8 cellular contexts compared by ENCODE assay signal in the genomic region with DNA sequence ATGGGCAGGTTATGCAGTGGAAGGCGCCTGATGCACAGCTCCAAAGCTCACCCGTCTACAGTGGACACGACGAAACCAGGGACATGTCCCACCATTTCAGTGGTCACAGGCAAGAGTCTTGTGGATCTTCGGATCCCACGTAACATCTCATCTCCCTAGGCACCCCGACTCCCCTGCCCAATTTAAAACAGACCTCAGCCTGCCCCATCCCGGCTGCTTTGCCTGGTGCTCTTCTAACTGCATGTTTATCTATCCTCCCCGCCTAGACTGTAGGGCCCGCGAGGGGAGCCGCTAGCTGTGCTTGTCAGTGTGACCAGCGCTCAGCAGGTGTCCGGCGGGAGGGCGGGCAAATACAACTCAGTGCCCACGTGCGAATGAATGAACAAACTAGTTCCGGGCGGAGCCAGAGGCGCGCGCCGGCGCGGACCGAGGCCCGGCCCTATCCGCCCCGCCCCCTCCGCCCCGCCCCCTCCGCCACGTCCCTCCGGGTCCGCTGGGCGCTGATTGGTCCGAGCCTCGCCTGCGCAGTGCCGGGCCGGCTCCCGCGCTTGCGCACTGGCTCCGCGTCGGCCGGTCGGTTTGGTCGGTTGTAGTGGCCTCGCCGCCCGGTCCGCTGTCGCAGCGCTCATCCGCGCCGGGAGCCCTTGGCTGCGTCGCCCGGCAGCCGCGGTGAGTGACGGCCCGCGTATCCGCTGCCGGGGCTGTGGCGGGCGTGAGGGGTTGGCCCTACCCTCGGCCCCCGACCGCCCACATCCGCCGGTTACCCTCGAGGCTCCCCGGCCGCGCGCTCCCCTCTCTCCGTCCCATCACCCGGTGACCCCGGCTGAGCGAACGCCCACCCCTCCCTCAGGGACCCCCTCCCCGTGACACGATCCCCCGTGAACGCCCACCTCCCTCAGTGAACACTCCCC.
A peak's percentile ranks its signal among the peaks of the same experiment; 100 is the strongest.
DNase-seq lines count a peak whose midpoint lies in the region; ATAC-seq, FAIRE-seq and TF ChIP-seq lines count a peak whose summit lies in the region.

No MANE protein-coding gene starts in this region.

- peak; percentile 95 for DNase-seq in BE2C
- DNase-seq in GM19239 (ENCODE audit: insufficient read length, low spot score): peak; percentile 97
- peak; percentile 94 for DNase-seq in NCI-H510A (lab: John Stamatoyannopoulos, UW)
- DNase-seq in activated CD4-positive, alpha-beta T cell treated with anti-CD3 and anti-CD28 coated beads for 24 hours (ENCODE audit: low read depth in 2 of 2): peak; percentile 77 to 80
- peak; percentile 96 for DNase-seq in choroid plexus epithelial cell (ENCODE audit: low read depth)
- DNase-seq in kidney tubule cell (ENCODE audit: low spot score): peak; percentile 94
- DNase-seq in stimulated activated CD4-positive, alpha-beta T cell treated with anti-CD3 and anti-CD28 coated beads, Interleukin-15, amount 100 ng/mL, for 48 hours (ENCODE audit: low read depth in 2 of 2): peak; percentile 77 to 79

- TF ChIP-seq CTCF in BE2C (IDR thresholded peaks at IDR 0.05; ENCODE audit: low read depth, low read length): no peak
- TF ChIP-seq CTCF in choroid plexus epithelial cell (conservative IDR thresholded peaks at IDR 0.05; ENCODE audit: low read depth, low read length): no peak

- no peaks in the 10 kb centered on the region for H3K9me3 ChIP-seq in BE2C

- FAIRE-seq in GM19239 (lab: Jason Lieb, UNC): peak; percentile 92

- ATAC-seq in HG03439 (IDR thresholded peaks at IDR 0.05; ENCODE audit: unreplicated experiment): peak; percentile 89

- H3K4me1 ChIP-seq in BE2C: no peaks in the 10 kb centered on the region

- H3K27me3 ChIP-seq in BE2C: no peaks in the 10 kb centered on the region

- peaks cover 2% of the 10 kb centered on the region; the same call in 1 of the 2 replicates for H3K36me3 ChIP-seq in BE2C

- H3K4me3 ChIP-seq in BE2C (ENCODE audit: low read depth, low read length) (peak overlapping the region; percentile 80), choroid plexus epithelial cell (ENCODE audit: low read depth, low read length) (peak overlapping the region; percentile 87)

Comparison
In these comparisons a context has a peak if more than half of its experiments do, and no peak if none do; other contexts are left out.
1. Peak in every context shown above with its lines: DNase-seq, ATAC-seq and H3K4me3 ChIP-seq.